In genomic region chr12:28320353-28320752, GRCh38 we compare ENCODE assay signal across 35 cellular contexts.
"Had no signal": no experiment of that assay in that cellular context is flagged by ENCODE, and none has a peak within 500 bp of the region (broad histone marks: within the 10 kb centered on the region; RNA-seq: fewer than 3 reads in every experiment).

No MANE protein-coding gene starts in this region.

- H3K4me2 ChIP-seq: SK-N-SH had no signal

- H3K4me3 ChIP-seq: ascending aorta, cardiac muscle cell, MG63, Peyer's patch, SJSA1 had no signal

- DNase-seq: activated CD4-positive, alpha-beta memory T cell treated with anti-CD3 and anti-CD28 coated beads, Interleukin-2, amount 10 ng/mL, durations not matched to agents 7 days and 5 days; activated CD4-positive, alpha-beta T cell treated with anti-CD3 and anti-CD28 coated beads for 1 hour; activated CD4-positive, alpha-beta T cell treated with anti-CD3 and anti-CD28 coated beads for 48 hours; activated CD4-positive, CD25-positive, alpha-beta regulatory T cell; activated CD8-positive, alpha-beta memory T cell treated with anti-CD3 and anti-CD28 coated beads for 24 hours; activated CD8-positive, alpha-beta memory T cell treated with anti-CD3 and anti-CD28 coated beads, Interleukin-2, amount 10 ng/mL, durations not matched to agents 7 days and 5 days; activated CD8-positive, alpha-beta memory T cell treated with anti-CD3 and anti-CD28 coated beads, Interleukin-2, amount 50 U/mL, for 48 hours; activated effector memory CD4-positive, alpha-beta T cell treated with anti-CD3 and anti-CD28 coated beads, Interleukin-2, amount 50 U/mL, for 16 hours; activated naive CD4-positive, alpha-beta T cell; activated naive CD4-positive, alpha-beta T cell treated with anti-CD3 and anti-CD28 coated beads, Interleukin-2, amount 50 U/mL, for 16 hours; activated naive CD8-positive, alpha-beta T cell treated with anti-CD3 and anti-CD28 coated beads for 36 hours; activated T-cell treated with anti-CD3 and anti-CD28 coated beads, Interleukin-2, amount 50 U/mL, for 72 hours; amygdala; MG63; MV-4-11; NCI-H1092; NCI-H1436 treated with DMSO at 0.1 percent for 48 hours; NCI-H1694 treated with DMSO at 0.1 percent for 48 hours; NCI-H2029; NCI-H345; NCI-H524 treated with DMSO at 0.1 percent for 48 hours; PC-3; Peyer's patch; RPMI8226; SHP77 treated with DMSO at 0.1 percent for 48 hours; SK-N-SH; SW 1271; T-helper 1 cell; T-helper 9 cell; WERI-Rb-1 had no signal

- ATAC-seq: activated CD8-positive, alpha-beta memory T cell treated with anti-CD3 and anti-CD28 coated beads, Interleukin-2, amount 10 ng/mL, durations not matched to agents 7 days and 5 days; activated T-cell treated with anti-CD3 and anti-CD28 coated beads, Interleukin-2, amount 50 U/mL, for 72 hours; activated T-helper 17 cell treated with anti-CD3 and anti-CD28 coated beads, Interleukin-2, amount 50 U/mL, for 72 hours; PC-3 had no signal

- H3K36me3 ChIP-seq: ascending aorta, cardiac muscle cell, MG63, SJSA1, WERI-Rb-1 had no signal

- H3K4me1 Mint-ChIP-seq: activated T-helper 17 cell treated with anti-CD3 and anti-CD28 coated beads, Interleukin-2, amount 50 U/mL, for 72 hours had no signal

- H3K9ac ChIP-seq: SK-N-SH had no signal

- H3K27ac ChIP-seq: ascending aorta, cardiac muscle cell, Peyer's patch, SJSA1, WERI-Rb-1 had no signal

- H3K9me3 ChIP-seq: SJSA1 had no signal

- H3K4me3 Mint-ChIP-seq: activated CD4-positive, alpha-beta memory T cell treated with anti-CD3 and anti-CD28 coated beads, Interleukin-2, amount 10 ng/mL, durations not matched to agents 7 days and 5 days; activated CD8-positive, alpha-beta memory T cell treated with anti-CD3 and anti-CD28 coated beads, Interleukin-2, amount 10 ng/mL, durations not matched to agents 7 days and 5 days; activated naive CD8-positive, alpha-beta T cell treated with anti-CD3 and anti-CD28 coated beads for 36 hours; activated T-cell treated with anti-CD3 and anti-CD28 coated beads, Interleukin-2, amount 50 U/mL, for 72 hours; activated T-helper 17 cell treated with anti-CD3 and anti-CD28 coated beads, Interleukin-2, amount 50 U/mL, for 72 hours; central memory CD8-positive, alpha-beta T cell had no signal

- H3K9me2 ChIP-seq: SK-N-SH had no signal

- H3K27me3 Mint-ChIP-seq: activated CD4-positive, alpha-beta memory T cell treated with anti-CD3 and anti-CD28 coated beads, Interleukin-2, amount 10 ng/mL, durations not matched to agents 7 days and 5 days; activated CD8-positive, alpha-beta memory T cell treated with anti-CD3 and anti-CD28 coated beads, Interleukin-2, amount 10 ng/mL, durations not matched to agents 7 days and 5 days; activated naive CD8-positive, alpha-beta T cell treated with anti-CD3 and anti-CD28 coated beads for 36 hours; activated T-helper 17 cell treated with anti-CD3 and anti-CD28 coated beads, Interleukin-2, amount 50 U/mL, for 72 hours; central memory CD8-positive, alpha-beta T cell had no signal

- H3K27me3 ChIP-seq: ascending aorta, cardiac muscle cell, MG63, Peyer's patch, SJSA1 had no signal

- H3K4me1 ChIP-seq: ascending aorta, Peyer's patch had no signal

- H3K27ac Mint-ChIP-seq: activated CD4-positive, alpha-beta memory T cell treated with anti-CD3 and anti-CD28 coated beads, Interleukin-2, amount 10 ng/mL, durations not matched to agents 7 days and 5 days; activated CD8-positive, alpha-beta memory T cell treated with anti-CD3 and anti-CD28 coated beads, Interleukin-2, amount 10 ng/mL, durations not matched to agents 7 days and 5 days; activated naive CD8-positive, alpha-beta T cell treated with anti-CD3 and anti-CD28 coated beads for 36 hours; activated T-cell treated with anti-CD3 and anti-CD28 coated beads, Interleukin-2, amount 50 U/mL, for 72 hours; activated T-helper 17 cell treated with anti-CD3 and anti-CD28 coated beads, Interleukin-2, amount 50 U/mL, for 72 hours had no signal
